15 cellular contexts compared by ENCODE assay signal in genomic region chr18:68733693-68734092, GRCh38. TPM values are rescaled to one million over a fixed set of nuclear protein-coding genes. Genes with fewer than 3 reads are reported as not detected.
A peak's percentile ranks its signal among the peaks of the same experiment; 100 is the strongest.
DNase-seq lines count a peak whose midpoint lies in the region; ATAC-seq and TF ChIP-seq lines count a peak whose summit lies in the region.
"Had no signal": no experiment of that assay in that cellular context is flagged by ENCODE, and none has a peak within 500 bp of the region (broad histone marks: within the 10 kb centered on the region; RNA-seq: fewer than 3 reads in every experiment).

No MANE protein-coding gene starts in this region.

- H3K4me3 ChIP-seq in Karpas-422 (ENCODE audit: low read length), result no peak overlapping the region
- H3K4me3 ChIP-seq: cardiac muscle cell had no signal

- no peak overlapping the region for H3K4me2 ChIP-seq in Karpas-422 (ENCODE audit: low read depth, low read length, poor library complexity, severe bottlenecking)

- H3K36me3 ChIP-seq in Karpas-422 (ENCODE audit: insufficient read depth, low read length), result no peaks in the 10 kb centered on the region
- H3K36me3 ChIP-seq: cardiac muscle cell had no signal

- intact Hi-C loops in left colon (cut with DNase I, micrococcal nuclease), result no loop called here

- H3K9me3 ChIP-seq in Karpas-422 (ENCODE audit: low read length), result no peaks in the 10 kb centered on the region

- no peaks in the 10 kb centered on the region for H3K9me2 ChIP-seq in Karpas-422 (replicated peaks; ENCODE audit: insufficient read depth, low read length)

- peak; percentile 11 for ATAC-seq in foreskin keratinocyte
- no peak for ATAC-seq in HG02623 (IDR thresholded peaks at IDR 0.05; ENCODE audit: unreplicated experiment)
- ATAC-seq in GM21717 (IDR thresholded peaks at IDR 0.05; ENCODE audit: unreplicated experiment), result no peak
- ATAC-seq in left colon, result no peak

- H3K27me3 ChIP-seq in Karpas-422 (ENCODE audit: low read length), result no peaks in the 10 kb centered on the region
- H3K27me3 ChIP-seq in foreskin keratinocyte, result peaks cover 3% of the 10 kb centered on the region
- H3K27me3 ChIP-seq: cardiac muscle cell had no signal

- TF ChIP-seq CTCF in C4-2B (conservative IDR thresholded peaks at IDR 0.05) (peak; percentile 30), foreskin keratinocyte (conservative IDR thresholded peaks at IDR 0.05) (peak; percentile 23)

- no peak overlapping the region for H3K9ac ChIP-seq in Karpas-422 (ENCODE audit: low read length)

- no peaks in the 10 kb centered on the region for H4K20me1 ChIP-seq in Karpas-422 (ENCODE audit: insufficient read depth, low read depth, low read length)

- H3K4me1 ChIP-seq in Karpas-422 (ENCODE audit: low read length), result no peaks in the 10 kb centered on the region
- no peaks in the 10 kb centered on the region for H3K4me1 ChIP-seq in foreskin keratinocyte

- H3K27ac ChIP-seq in C4-2B (no peak overlapping the region), Karpas-422 (ENCODE audit: low read length) (no peak overlapping the region), foreskin keratinocyte (no peak overlapping the region)
- H3K27ac ChIP-seq: cardiac muscle cell had no signal

- H2AFZ ChIP-seq in Karpas-422 (ENCODE audit: low read length), result no peak overlapping the region

- DNase-seq in Karpas-422, result peak; percentile 44
- peak; percentile 5 for DNase-seq in SW480 (ENCODE audit: low spot score)
- no peak for DNase-seq in foreskin keratinocyte
- no peak for DNase-seq in HUDEP-2 (lab: John Stamatoyannopoulos, UW; ENCODE audit: unreplicated experiment in 76 of 76)
- DNase-seq in left colon, result no peak
- DNase-seq: activated CD4-positive, alpha-beta T cell treated with anti-CD3 and anti-CD28 coated beads for 48 hours; effector memory CD4-positive, alpha-beta T cell; KG1; naive B cell; NCI-H1694; Right ventricle myocardium superior had no signal

- H3K79me2 ChIP-seq in Karpas-422 (ENCODE audit: low read length), result no peaks in the 10 kb centered on the region

RNA-seq across cellular contexts. Expression of gene TMX3, which starts 18.8 kb away (rescaled TPM):
- 69.2 and 154 TPM in 2 replicates for total RNA-seq in Karpas-422 (2014; rRNA removed; shearing (Covaris generic); ENCODE audit: low replicate concordance)
- total RNA-seq in foreskin keratinocyte (37.2 and 37.7 TPM in 2 replicates), left colon (10 to 100 TPM; 26.4 to 32.6 TPM)
- polyA plus RNA-seq in foreskin keratinocyte, result 9.2 and 10.8 TPM in 2 replicates

Comparison
In these comparisons a context has a peak if more than half of its experiments do, and no peak if none do; other contexts are left out.
1. DNase-seq: peak in Karpas-422 (single experiment) and SW480 (single experiment); none in foreskin keratinocyte (0 of 2), HUDEP-2 (0 of 76) and left colon (0 of 2).